Comparison of ENCODE assay signal across 1 cellular context in genomic region chr17:56172517-56172982, GRCh38.
TF ChIP-seq lines count a peak whose summit lies in the region.

No MANE protein-coding gene starts in this region.

TF ChIP-seq in IMR-90, 13 proteins besides CTCF, POLR2A, EP300 and RAD21 (continued from another document):
- TF ChIP-seq RCOR1 (IDR thresholded peaks at IDR 0.05; ENCODE audit: insufficient replicate concordance, low read length) (no peak), MAZ (IDR thresholded peaks at IDR 0.05; ENCODE audit: borderline replicate concordance, low read depth, low read length) (no peak), MXI1 (IDR thresholded peaks at IDR 0.05; ENCODE audit: borderline replicate concordance, low read depth, low read length) (no peak), SMC3 (IDR thresholded peaks at IDR 0.05; ENCODE audit: low read depth, low read length) (no peak), ELK1 (IDR thresholded peaks at IDR 0.05; ENCODE audit: borderline replicate concordance, low read depth, low read length) (no peak), CEBPB (IDR thresholded peaks at IDR 0.05; ENCODE audit: low read depth, low read length) (no peak), CHD1 (IDR thresholded peaks at IDR 0.05; ENCODE audit: low read depth, low read length) (no peak), NFE2L2 (IDR thresholded peaks at IDR 0.05; ENCODE audit: low read depth, low read length) (no peak), BHLHE40 (IDR thresholded peaks at IDR 0.05; ENCODE audit: low read depth, low read length) (no peak), RFX5 (IDR thresholded peaks at IDR 0.05; ENCODE audit: low read depth, low read length) (no peak), FOS (IDR thresholded peaks at IDR 0.05; ENCODE audit: low read depth, low read length) (no peak)
